In genomic region chr11:47259178-47259977, GRCh38 we compare ENCODE assay signal across 1 cellular context.
TF ChIP-seq lines count a peak whose summit lies in the region.

No MANE protein-coding gene starts in this region.

TF ChIP-seq in HepG2, 621 proteins besides CTCF, POLR2A, EP300 and RAD21 (continued from another document and continues in another):
- TF ChIP-seq ZNF280D (CRISPR knock-in tag; IDR thresholded peaks at IDR 0.05) (0 out of 2 replicates have a peak, but pooled peaks have one; percentile 44), SP5 (CRISPR knock-in tag; IDR thresholded peaks at IDR 0.05; ENCODE audit: borderline replicate concordance, low read depth) (no peak), GPBP1L1 (CRISPR knock-in tag; IDR thresholded peaks at IDR 0.05) (no peak), ZNF557 (CRISPR knock-in tag; IDR thresholded peaks at IDR 0.05) (no peak), RXRB (CRISPR knock-in tag; IDR thresholded peaks at IDR 0.05; ENCODE audit: borderline replicate concordance) (peak; percentile 45; the same call in 1 of the 2 replicates), ZNF205 (CRISPR knock-in tag; IDR thresholded peaks at IDR 0.05) (no peak), TCF7 (IDR thresholded peaks at IDR 0.05; ENCODE audit: low read depth) (no peak), PRDM4 (CRISPR knock-in tag; IDR thresholded peaks at IDR 0.05; ENCODE audit: borderline replicate concordance) (no peak), HNRNPH1 (optimal IDR thresholded peaks at IDR 0.05; ENCODE audit: low read depth, low read length) (no peak), MXD3 (CRISPR knock-in tag; IDR thresholded peaks at IDR 0.05) (no peak), SNAI1 (CRISPR knock-in tag; IDR thresholded peaks at IDR 0.05; ENCODE audit: borderline replicate concordance) (no peak), CHD4 (IDR thresholded peaks at IDR 0.05; ENCODE audit: borderline replicate concordance, low read length) (no peak), HOXA7 (CRISPR knock-in tag; IDR thresholded peaks at IDR 0.05) (no peak), KDM2A (CRISPR knock-in tag; IDR thresholded peaks at IDR 0.05; ENCODE audit: borderline replicate concordance, low read depth) (peak; percentile 69), ZNF44 (CRISPR knock-in tag; IDR thresholded peaks at IDR 0.05) (no peak), ZNF263 (CRISPR knock-in tag; IDR thresholded peaks at IDR 0.05) (no peak), DMAP1 (CRISPR knock-in tag; IDR thresholded peaks at IDR 0.05) (no peak), ZNF891 (CRISPR knock-in tag; IDR thresholded peaks at IDR 0.05) (no peak), ZNF567 (CRISPR knock-in tag; IDR thresholded peaks at IDR 0.05; ENCODE audit: borderline replicate concordance) (0 out of 2 replicates have a peak, but pooled peaks have one; percentile 22), E2F1 (CRISPR knock-in tag; IDR thresholded peaks at IDR 0.05) (no peak), ARID4A (CRISPR knock-in tag; IDR thresholded peaks at IDR 0.05; ENCODE audit: borderline replicate concordance) (no peak; the same call in 1 of the 2 replicates), LCORL (IDR thresholded peaks at IDR 0.05) (no peak), LCORL (CRISPR knock-in tag; IDR thresholded peaks at IDR 0.05) (peak; percentile 61; the same call in 1 of the 2 replicates), MLX (CRISPR knock-in tag; IDR thresholded peaks at IDR 0.05) (no peak), NCOA2 (CRISPR knock-in tag; IDR thresholded peaks at IDR 0.05) (no peak), SIX1 (CRISPR knock-in tag; IDR thresholded peaks at IDR 0.05; ENCODE audit: borderline replicate concordance) (no peak), ZNF446 (CRISPR knock-in tag; IDR thresholded peaks at IDR 0.05) (no peak), ATF4 (CRISPR knock-in tag; IDR thresholded peaks at IDR 0.05) (no peak), ZNF501 (CRISPR knock-in tag; IDR thresholded peaks at IDR 0.05) (0 out of 2 replicates have a peak, but pooled peaks have one; percentile 37), HNF1B (CRISPR knock-in tag; IDR thresholded peaks at IDR 0.05) (peak; percentile 74), SP140L (CRISPR knock-in tag; IDR thresholded peaks at IDR 0.05; ENCODE audit: borderline replicate concordance) (no peak), ZHX1 (CRISPR knock-in tag; IDR thresholded peaks at IDR 0.05; ENCODE audit: low read depth) (no peak), BRCA1 (CRISPR knock-in tag; IDR thresholded peaks at IDR 0.05) (no peak), FOXC1 (CRISPR knock-in tag; IDR thresholded peaks at IDR 0.05; ENCODE audit: borderline replicate concordance) (0 out of 2 replicates have a peak, but pooled peaks have one; percentile 65), CBX5 (CRISPR knock-in tag; IDR thresholded peaks at IDR 0.05; ENCODE audit: borderline replicate concordance) (no peak), HOXA9 (CRISPR knock-in tag; IDR thresholded peaks at IDR 0.05; ENCODE audit: borderline replicate concordance) (no peak), MAFK (conservative IDR thresholded peaks at IDR 0.05 in 1 of 2, IDR thresholded peaks at IDR 0.05 in 1 of 2; ENCODE audit: low read length in 2 of 2) (no peak), ZFP90 (CRISPR knock-in tag; IDR thresholded peaks at IDR 0.05; ENCODE audit: borderline replicate concordance) (no peak), TEAD3 (CRISPR knock-in tag; optimal IDR thresholded peaks at IDR 0.05; ENCODE audit: borderline replicate concordance) (no peak), SRF (IDR thresholded peaks at IDR 0.05; ENCODE audit: low read depth, low read length) (no peak), ZNF879 (CRISPR knock-in tag; IDR thresholded peaks at IDR 0.05) (no peak)
